ENCODE assay signal across 8 cellular contexts in the genomic region with DNA sequence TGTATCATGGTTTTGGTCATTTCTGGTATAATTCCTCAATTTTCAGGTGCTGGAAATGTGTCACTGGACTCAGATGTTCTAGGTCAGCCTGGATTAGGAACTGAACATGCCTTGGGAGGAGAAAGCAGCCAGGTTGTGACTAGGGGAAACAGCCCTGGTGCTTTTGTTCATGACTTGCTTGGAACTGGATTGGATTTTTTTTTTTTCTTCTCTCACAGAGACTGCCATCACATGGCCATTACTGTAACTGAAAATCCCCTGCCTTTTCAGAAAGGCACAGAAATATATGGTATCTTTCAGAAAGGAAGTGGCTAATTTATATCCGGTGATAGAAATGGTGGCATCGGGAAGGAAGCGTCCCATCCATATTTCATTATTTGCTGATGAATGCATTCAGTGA. TPM values are rescaled to one million over a fixed set of nuclear protein-coding genes. Genes with fewer than 3 reads are reported as not detected.
DNase-seq lines count a peak whose midpoint lies in the region; ATAC-seq and TF ChIP-seq lines count a peak whose summit lies in the region.

No MANE protein-coding gene starts in this region.

- ATAC-seq in GM19025 (IDR thresholded peaks at IDR 0.05; ENCODE audit: low read depth, unreplicated experiment) (peak; percentile 53), HG03575 (IDR thresholded peaks at IDR 0.05; ENCODE audit: extremely low read depth, insufficient number of reproducible peaks, low FRiP score, unreplicated experiment) (peak; percentile 42), HG03045 (IDR thresholded peaks at IDR 0.05; ENCODE audit: unreplicated experiment) (no peak)
- ATAC-seq in naive thymus-derived CD4-positive, alpha-beta T cell, result peak; percentile 68
- no peak for ATAC-seq in activated T-cell treated with anti-CD3 and anti-CD28 coated beads, Interleukin-2, amount 50 U/mL, for 4 hours

- H3K36me3 Mint-ChIP-seq in naive thymus-derived CD4-positive, alpha-beta T cell, result peaks cover 0 to 8% (median under 1%) of the 10 kb centered on the region in 5 donors
- H3K36me3 Mint-ChIP-seq in activated T-cell treated with anti-CD3 and anti-CD28 coated beads, Interleukin-2, amount 50 U/mL, for 4 hours (ENCODE audit: insufficient read depth), result no peaks in the 10 kb centered on the region

- no peaks in the 10 kb centered on the region for H3K36me3 ChIP-seq in breast epithelium
- no peaks in the 10 kb centered on the region for H3K36me3 ChIP-seq in naive thymus-derived CD4-positive, alpha-beta T cell (ENCODE audit: control insufficient read depth in 2 of 3, insufficient read depth in 3 of 3, low read length in 3 of 3)

- H3K9me3 Mint-ChIP-seq in naive thymus-derived CD4-positive, alpha-beta T cell, result peaks cover 0 to 4% (median 0%) of the 10 kb centered on the region in 11 donors
- H3K9me3 Mint-ChIP-seq in activated T-cell treated with anti-CD3 and anti-CD28 coated beads, Interleukin-2, amount 50 U/mL, for 4 hours, result no peaks in the 10 kb centered on the region

- H3K4me3 Mint-ChIP-seq in naive thymus-derived CD4-positive, alpha-beta T cell, result peak overlapping the region; percentile 19 to 72 (median 52)
- H3K4me3 Mint-ChIP-seq in activated T-cell treated with anti-CD3 and anti-CD28 coated beads, Interleukin-2, amount 50 U/mL, for 4 hours, result no peak overlapping the region

- POLR2A ChIA-PET in naive thymus-derived CD4-positive, alpha-beta T cell (lab: Charles Lee), result no interaction called here

- H3K9me3 ChIP-seq in breast epithelium, result no peaks in the 10 kb centered on the region
- no peaks in the 10 kb centered on the region for H3K9me3 ChIP-seq in naive thymus-derived CD4-positive, alpha-beta T cell (ENCODE audit: control insufficient read depth in 2 of 3, low read length in 3 of 3)

- peak overlapping the region; percentile 34 to 76 for H3K27ac ChIP-seq in breast epithelium
- no peak overlapping the region for H3K27ac ChIP-seq in naive thymus-derived CD4-positive, alpha-beta T cell (ENCODE audit: low read depth, low read length)

- peak overlapping the region in 6 of 9 donors; percentile 33 to 61 (median 44) for H3K27ac Mint-ChIP-seq in naive thymus-derived CD4-positive, alpha-beta T cell

- peaks cover 0 to 34% (median 0%) of the 10 kb centered on the region in 5 donors for H3K27me3 Mint-ChIP-seq in naive thymus-derived CD4-positive, alpha-beta T cell
- no peaks in the 10 kb centered on the region for H3K27me3 Mint-ChIP-seq in activated T-cell treated with anti-CD3 and anti-CD28 coated beads, Interleukin-2, amount 50 U/mL, for 4 hours (ENCODE audit: low read depth)

- H3K27me3 ChIP-seq in breast epithelium, result no peaks in the 10 kb centered on the region
- H3K27me3 ChIP-seq in naive thymus-derived CD4-positive, alpha-beta T cell (ENCODE audit: control insufficient read depth in 2 of 2, insufficient read depth in 2 of 2, low read length in 2 of 2), result no peaks in the 10 kb centered on the region

- H3K4me3 ChIP-seq in AG10803 (ENCODE audit: low read length), result 0 out of 2 replicates have a peak overlapping the region, but pooled peaks have one; percentile 5
- H3K4me3 ChIP-seq in breast epithelium, result no peak overlapping the region
- H3K4me3 ChIP-seq in naive thymus-derived CD4-positive, alpha-beta T cell (ENCODE audit: low read length), result no peak overlapping the region

- H3K4me1 ChIP-seq in breast epithelium, result peaks cover 0 to 4% of the 10 kb centered on the region in 2 donors
- H3K4me1 ChIP-seq in naive thymus-derived CD4-positive, alpha-beta T cell (ENCODE audit: control insufficient read depth in 2 of 2, insufficient read depth in 2 of 2, low read length in 2 of 2), result peaks cover 35 to 37% of the 10 kb centered on the region in 2 donors

- CTCF ChIA-PET in naive thymus-derived CD4-positive, alpha-beta T cell (lab: Charles Lee), result interaction anchor here (2.1 kb wide), 1 partner anchor 13 kb away, joined by 5 read pairs; no protein-coding TSS in a partner anchor

- TF ChIP-seq CTCF in AG10803 (conservative IDR thresholded peaks at IDR 0.05; ENCODE audit: low read length) (peak; percentile 55), breast epithelium (IDR thresholded peaks at IDR 0.05) (no peak)

- peaks cover 36 to 92% (median 79%) of the 10 kb centered on the region in 7 donors for H3K4me1 Mint-ChIP-seq in naive thymus-derived CD4-positive, alpha-beta T cell
- peaks cover 79% of the 10 kb centered on the region for H3K4me1 Mint-ChIP-seq in activated T-cell treated with anti-CD3 and anti-CD28 coated beads, Interleukin-2, amount 50 U/mL, for 4 hours (ENCODE audit: low read depth)

- DNase-seq in AG10803 (ENCODE audit: low read depth), result peak; percentile 74
- DNase-seq in breast epithelium (ENCODE audit: low spot score in 2 of 2), result no peak
- peak in 4 of 9 donors; percentile 17 to 34 (median 22) for DNase-seq in naive thymus-derived CD4-positive, alpha-beta T cell
- DNase-seq in activated effector memory CD4-positive, alpha-beta T cell treated with Interleukin-2 at 50 U/mL for 16 hours, result no peak
- DNase-seq in activated T-cell treated with anti-CD3 and anti-CD28 coated beads, Interleukin-2, amount 50 U/mL, for 4 hours, result no peak

- TF ChIP-seq POLR2A in breast epithelium (IDR thresholded peaks at IDR 0.05), result no peak

- intact Hi-C loops in breast epithelium (cut with DNase I; ENCODE audit: low total_unique reads), result no loop called here
- intact Hi-C loops in naive thymus-derived CD4-positive, alpha-beta T cell (cut with micrococcal nuclease), result loop anchor here (1.0 to 2.0 kb wide), 2 partner anchors 34 to 35 kb away; partner anchors contain the start of gene SEPTIN11 (in 1 of the 2)

RNA-seq across cellular contexts. Expression of gene SEPTIN11, which starts 34.6 kb away (rescaled TPM):
- total RNA-seq in breast epithelium, result 100 to 1,000 TPM in 2 of 3 donors, 10 to 100 TPM in 1; 78.6 to 362 (median 329) TPM
- 10 to 100 TPM; 12.2 to 29.3 (median 20.3) TPM for total RNA-seq in naive thymus-derived CD4-positive, alpha-beta T cell
- polyA plus RNA-seq in naive thymus-derived CD4-positive, alpha-beta T cell, result 10 to 100 TPM in 1 of 2 donors, 1 to 10 TPM in 1; 9.2 to 16.3 TPM
- total RNA-seq in activated T-cell treated with anti-CD3 and anti-CD28 coated beads, Interleukin-2, amount 50 U/mL, for 4 hours, result 10 to 100 TPM; 30.4 to 36.1 (median 34.9) TPM

Comparison
In these comparisons a context has a peak if more than half of its experiments do, and no peak if none do; other contexts are left out.
1. ATAC-seq: peak in GM19025 (single experiment), HG03575 (single experiment) and naive thymus-derived CD4-positive, alpha-beta T cell (single experiment); none in HG03045 (single experiment) and activated T-cell treated with anti-CD3 and anti-CD28 coated beads, Interleukin-2, amount 50 U/mL, for 4 hours (0 of 2).